In the genomic region with DNA sequence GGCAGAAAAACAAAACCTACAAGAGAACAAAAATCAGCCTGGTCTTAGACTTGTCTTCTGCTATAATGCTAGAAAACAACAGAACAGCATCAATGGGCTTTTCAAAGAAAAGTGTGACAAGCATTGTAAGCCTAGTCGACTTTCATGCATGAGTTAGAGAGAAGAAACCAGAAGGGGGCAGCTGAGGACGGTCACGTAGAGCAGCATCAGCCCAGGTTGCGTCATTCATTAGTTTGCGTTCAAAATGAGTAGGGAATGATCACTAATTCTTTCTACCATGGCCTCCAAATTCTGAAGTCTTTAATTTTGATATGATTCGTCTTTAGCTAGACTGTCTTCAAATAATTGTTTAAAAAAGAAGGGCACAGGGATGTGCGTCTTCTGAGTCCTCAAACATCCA, we compare ENCODE assay signal across 9 cellular contexts. TPM values are rescaled to one million over a fixed set of nuclear protein-coding genes. Genes with fewer than 3 reads are reported as not detected.
DNase-seq lines count a peak whose midpoint lies in the region; ATAC-seq and TF ChIP-seq lines count a peak whose summit lies in the region.
"Had no signal": no experiment of that assay in that cellular context is flagged by ENCODE, and none has a peak within 500 bp of the region (broad histone marks: within the 10 kb centered on the region; RNA-seq: fewer than 3 reads in every experiment).

No MANE protein-coding gene starts in this region.

- H4K20me1 ChIP-seq in SK-N-SH (ENCODE audit: insufficient read depth) = no peaks in the 10 kb centered on the region

- H3K9me3 Mint-ChIP-seq in brain (no peaks in the 10 kb centered on the region), osteocyte (ENCODE audit: unreplicated experiment) (no peaks in the 10 kb centered on the region)

- H3K4me1 Mint-ChIP-seq in brain = peaks cover 60% of the 10 kb centered on the region
- peaks cover 6% of the 10 kb centered on the region for H3K4me1 Mint-ChIP-seq in osteocyte (ENCODE audit: unreplicated experiment)

- ATAC-seq in SK-N-SH treated with all-trans-retinoic acid at 6 μM for 48 hours (no peak), GM19035 (IDR thresholded peaks at IDR 0.05; ENCODE audit: unreplicated experiment) (no peak)
- ATAC-seq: esophagus mucosa had no signal

- peak overlapping the region; percentile 5 to 96 (median 90) for H3K27ac Mint-ChIP-seq in brain
- no peak overlapping the region for H3K27ac Mint-ChIP-seq in osteocyte (ENCODE audit: unreplicated experiment)

- H3K79me2 ChIP-seq in SK-N-SH (ENCODE audit: insufficient read depth) = no peaks in the 10 kb centered on the region

- TF ChIP-seq EP300 in SK-N-SH (IDR thresholded peaks at IDR 0.05; ENCODE audit: borderline replicate concordance in 1 of 2, low read depth in 1 of 2, low read length in 1 of 2) = no peak

- H3K27me3 Mint-ChIP-seq in brain (peaks cover 3% of the 10 kb centered on the region), osteocyte (ENCODE audit: unreplicated experiment) (no peaks in the 10 kb centered on the region)

- no peak overlapping the region for H3K9ac ChIP-seq in SK-N-SH

- CTCF ChIA-PET in SK-N-SH (lab: Yijun Ruan, JAX) = no interaction called here

- no peak overlapping the region for H3K27ac ChIP-seq in SK-N-SH (ENCODE audit: low read depth in 2 of 2, low read length in 1 of 2)

- H3K4me3 Mint-ChIP-seq in brain = peak overlapping the region in 3 of 5 experiments; percentile 10 to 55 (median 42)
- no peak overlapping the region for H3K4me3 Mint-ChIP-seq in osteocyte (ENCODE audit: unreplicated experiment)

- peaks cover 25 to 28% of the 10 kb centered on the region in 2 experiments for H3K36me3 ChIP-seq in SK-N-SH (replicated peaks in 1 of 2; ENCODE audit: control insufficient read depth in 1 of 2, insufficient read depth in 2 of 2, low read length in 1 of 2)

- no peak for TF ChIP-seq RAD21 in SK-N-SH (IDR thresholded peaks at IDR 0.05; ENCODE audit: low read length)

- no peaks in the 10 kb centered on the region for H3K9me2 ChIP-seq in SK-N-SH

- H3K27me3 ChIP-seq in SK-N-SH (ENCODE audit: insufficient read depth) = no peaks in the 10 kb centered on the region

- TF ChIP-seq CTCF in SK-N-SH (IDR thresholded peaks at IDR 0.05) (peak; percentile 36; the same call in 1 of the 2 replicates), brain (conservative IDR thresholded peaks at IDR 0.05) (peak; percentile 12 to 66), osteocyte (IDR thresholded peaks at IDR 0.05) (peak; percentile 40)

- H3K9me3 ChIP-seq in SK-N-SH = no peaks in the 10 kb centered on the region

- H3K4me1 ChIP-seq in SK-N-SH (ENCODE audit: control insufficient read depth in 1 of 2, insufficient read depth in 2 of 2, low read depth in 1 of 2, low read length in 1 of 2) = peaks cover 0 to 7% of the 10 kb centered on the region in 2 experiments; a peak in 1 of 4 replicates

- peak; percentile 24 for DNase-seq in SK-N-SH
- peak; percentile 87 for DNase-seq in NAMALWA (ENCODE audit: low spot score)
- DNase-seq in osteocyte (ENCODE audit: extremely low spot score, unreplicated experiment) = no peak
- DNase-seq in NCI-H1092 (lab: John Stamatoyannopoulos, UW) = no peak
- no peak for DNase-seq in glomerular visceral epithelial cell (ENCODE audit: extremely low spot score)

- no peak overlapping the region; a peak in 1 of 4 replicates for H3K4me3 ChIP-seq in SK-N-SH (ENCODE audit: low read depth in 2 of 2, low read length in 1 of 2)

- H3K4me2 ChIP-seq in SK-N-SH = no peak overlapping the region

- H3K36me3 Mint-ChIP-seq in brain = peaks cover 8% of the 10 kb centered on the region
- H3K36me3 Mint-ChIP-seq in osteocyte (ENCODE audit: unreplicated experiment) = peaks cover 18% of the 10 kb centered on the region

- POLR2A ChIA-PET in SK-N-SH (lab: Yijun Ruan, JAX) = no interaction called here

- 68% methylated on average over 7 of the region's 7 CpGs for WGBS in SK-N-SH (ENCODE audit: low lambda C conversion rate)

- no peak overlapping the region for H2AFZ ChIP-seq in SK-N-SH (ENCODE audit: low read depth)

- H3F3A ChIP-seq in SK-N-SH (replicated peaks; ENCODE audit: insufficient read depth) = no peaks in the 10 kb centered on the region

TF ChIP-seq in SK-N-SH, 30 proteins besides CTCF, POLR2A, EP300 and RAD21:
- TF ChIP-seq NRF1 (IDR thresholded peaks at IDR 0.05; ENCODE audit: low read depth, low read length) (no peak), EZH2phosphoT487 (IDR thresholded peaks at IDR 0.05; ENCODE audit: borderline replicate concordance, low read depth) (no peak), SIN3A (IDR thresholded peaks at IDR 0.05; ENCODE audit: borderline replicate concordance, low read depth, low read length) (no peak), TEAD4 (IDR thresholded peaks at IDR 0.05; ENCODE audit: borderline replicate concordance, insufficient read depth) (no peak), FOXJ3 (CRISPR knock-in tag; IDR thresholded peaks at IDR 0.05) (no peak)
- TF ChIP-seq, protein P1, sequence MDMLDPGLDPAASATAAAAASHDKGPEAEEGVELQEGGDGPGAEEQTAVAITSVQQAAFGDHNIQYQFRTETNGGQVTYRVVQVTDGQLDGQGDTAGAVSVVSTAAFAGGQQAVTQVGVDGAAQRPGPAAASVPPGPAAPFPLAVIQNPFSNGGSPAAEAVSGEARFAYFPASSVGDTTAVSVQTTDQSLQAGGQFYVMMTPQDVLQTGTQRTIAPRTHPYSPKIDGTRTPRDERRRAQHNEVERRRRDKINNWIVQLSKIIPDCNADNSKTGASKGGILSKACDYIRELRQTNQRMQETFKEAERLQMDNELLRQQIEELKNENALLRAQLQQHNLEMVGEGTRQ (IDR thresholded peaks at IDR 0.05; ENCODE audit: borderline replicate concordance, low read depth, low read length) = no peak

TF ChIP-seq in SK-N-SH treated with all-trans-retinoic acid at 6 μM for 48 hours, 23 proteins besides CTCF, POLR2A, EP300 and RAD21 (continues in another document):
- TF ChIP-seq ESRRG (CRISPR knock-in tag; IDR thresholded peaks at IDR 0.05) (no peak), TCF4 (CRISPR knock-in tag; IDR thresholded peaks at IDR 0.05; ENCODE audit: borderline replicate concordance) (no peak), ARNTL (CRISPR knock-in tag; IDR thresholded peaks at IDR 0.05; ENCODE audit: borderline replicate concordance, low read depth) (no peak), SNAI2 (CRISPR knock-in tag; IDR thresholded peaks at IDR 0.05) (no peak), GLIS3 (CRISPR knock-in tag; IDR thresholded peaks at IDR 0.05) (no peak), ZNF8 (CRISPR knock-in tag; IDR thresholded peaks at IDR 0.05) (no peak), ZNF565 (CRISPR knock-in tag; conservative IDR thresholded peaks at IDR 0.05; ENCODE audit: low read depth) (no peak), ZNF70 (CRISPR knock-in tag; IDR thresholded peaks at IDR 0.05) (no peak), ZFP30 (CRISPR knock-in tag; IDR thresholded peaks at IDR 0.05) (no peak), PPARA (CRISPR knock-in tag; IDR thresholded peaks at IDR 0.05; ENCODE audit: borderline replicate concordance) (no peak), OSR1 (CRISPR knock-in tag; IDR thresholded peaks at IDR 0.05) (no peak), RARB (CRISPR knock-in tag; IDR thresholded peaks at IDR 0.05) (no peak), TOX (CRISPR knock-in tag; IDR thresholded peaks at IDR 0.05; ENCODE audit: borderline replicate concordance) (no peak), ZFP3 (CRISPR knock-in tag; IDR thresholded peaks at IDR 0.05) (no peak)
- TF ChIP-seq, protein P2, sequence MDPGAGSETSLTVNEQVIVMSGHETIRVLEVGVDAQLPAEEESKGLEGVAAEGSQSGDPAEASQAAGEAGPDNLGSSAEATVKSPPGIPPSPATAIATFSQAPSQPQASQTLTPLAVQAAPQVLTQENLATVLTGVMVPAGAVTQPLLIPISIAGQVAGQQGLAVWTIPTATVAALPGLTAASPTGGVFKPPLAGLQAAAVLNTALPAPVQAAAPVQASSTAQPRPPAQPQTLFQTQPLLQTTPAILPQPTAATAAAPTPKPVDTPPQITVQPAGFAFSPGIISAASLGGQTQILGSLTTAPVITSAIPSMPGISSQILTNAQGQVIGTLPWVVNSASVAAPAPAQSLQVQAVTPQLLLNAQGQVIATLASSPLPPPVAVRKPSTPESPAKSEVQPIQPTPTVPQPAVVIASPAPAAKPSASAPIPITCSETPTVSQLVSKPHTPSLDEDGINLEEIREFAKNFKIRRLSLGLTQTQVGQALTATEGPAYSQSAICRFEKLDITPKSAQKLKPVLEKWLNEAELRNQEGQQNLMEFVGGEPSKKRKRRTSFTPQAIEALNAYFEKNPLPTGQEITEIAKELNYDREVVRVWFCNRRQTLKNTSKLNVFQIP (CRISPR knock-in tag; IDR thresholded peaks at IDR 0.05; ENCODE audit: borderline replicate concordance, low read depth) = no peak
- TF ChIP-seq, protein P3, sequence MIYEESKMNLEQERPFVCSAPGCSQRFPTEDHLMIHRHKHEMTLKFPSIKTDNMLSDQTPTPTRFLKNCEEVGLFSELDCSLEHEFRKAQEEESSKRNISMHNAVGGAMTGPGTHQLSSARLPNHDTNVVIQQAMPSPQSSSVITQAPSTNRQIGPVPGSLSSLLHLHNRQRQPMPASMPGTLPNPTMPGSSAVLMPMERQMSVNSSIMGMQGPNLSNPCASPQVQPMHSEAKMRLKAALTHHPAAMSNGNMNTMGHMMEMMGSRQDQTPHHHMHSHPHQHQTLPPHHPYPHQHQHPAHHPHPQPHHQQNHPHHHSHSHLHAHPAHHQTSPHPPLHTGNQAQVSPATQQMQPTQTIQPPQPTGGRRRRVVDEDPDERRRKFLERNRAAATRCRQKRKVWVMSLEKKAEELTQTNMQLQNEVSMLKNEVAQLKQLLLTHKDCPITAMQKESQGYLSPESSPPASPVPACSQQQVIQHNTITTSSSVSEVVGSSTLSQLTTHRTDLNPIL (CRISPR knock-in tag; IDR thresholded peaks at IDR 0.05; ENCODE audit: low read depth) = no peak

RNA-seq across cellular contexts. Expression of a gene that starts 4.7 kb away (rescaled TPM):
- 10.9 and 14.7 TPM in 2 replicates for polyA plus RNA-seq in SK-N-SH (2012; rRNA removed)
- polyA plus RNA-seq in SK-N-SH (2012; cell fraction: cytosol; rRNA removed) = 19.2 and 24.0 TPM in 2 replicates
- polyA plus RNA-seq in SK-N-SH (2012; cell fraction: nucleus; rRNA removed) = 5.0 and 13.1 TPM in 2 replicates
- polyA plus RNA-seq in brain (ENCODE audit: insufficient read depth, low read depth, low replicate concordance) = 47.9 TPM
- total RNA-seq in osteocyte = 32.9 and 33.9 TPM in 2 replicates

RNA-seq across cellular contexts. Expression of a gene that starts 27.6 kb away (rescaled TPM):
- polyA plus RNA-seq in SK-N-SH (2012; rRNA removed) = 0.03 TPM in 1 of 2 replicates, not detected in the other
- polyA plus RNA-seq in SK-N-SH (2012; cell fraction: cytosol; rRNA removed) = 0.03 TPM in 2 replicates
- 0.05 and 0.06 TPM in 2 replicates for polyA plus RNA-seq in SK-N-SH (2012; cell fraction: nucleus; rRNA removed)
- polyA plus RNA-seq in brain (ENCODE audit: insufficient read depth, low read depth, low replicate concordance) = not detected
- 0.40 TPM in 1 of 2 replicates, not detected in the other for total RNA-seq in osteocyte

Comparison
In these comparisons a context has a peak if more than half of its experiments do, and no peak if none do; other contexts are left out.
1. DNase-seq: peak in SK-N-SH (single experiment) and NAMALWA (single experiment); none in osteocyte (single experiment), NCI-H1092 (single experiment) and glomerular visceral epithelial cell (single experiment).
2. Peak in every context shown above with its lines, with median percentiles within 50 percentile points of each other: CTCF ChIP-seq.